22 cellular contexts compared by ENCODE assay signal in genomic region chr10:95850791-95851190, GRCh38. TPM values are rescaled to one million over a fixed set of nuclear protein-coding genes. Genes with fewer than 3 reads are reported as not detected.
DNase-seq lines count a peak whose midpoint lies in the region; ATAC-seq, FAIRE-seq and TF ChIP-seq lines count a peak whose summit lies in the region.
"Had no signal": no experiment of that assay in that cellular context is flagged by ENCODE, and none has a peak within 500 bp of the region (broad histone marks: within the 10 kb centered on the region; RNA-seq: fewer than 3 reads in every experiment).

No MANE protein-coding gene starts in this region.

- FAIRE-seq in HTR-8/SVneo (lab: Jason Lieb, UNC): no peak
- FAIRE-seq: D721Med had no signal

- TF ChIP-seq POLR2A in breast epithelium (IDR thresholded peaks at IDR 0.05): no peak

- no TSS peak for BruUV-seq in mammary epithelial cell (replicated peaks; lab: Mats Ljungman, UMichigan)

- no peaks in the 10 kb centered on the region for H3K36me3 ChIP-seq in breast epithelium
- no peaks in the 10 kb centered on the region for H3K36me3 ChIP-seq in mammary epithelial cell (ENCODE audit: insufficient read depth, low read length)
- peaks cover 51% of the 10 kb centered on the region for H3K36me3 ChIP-seq in neutrophil

- no peaks in the 10 kb centered on the region for H4K20me1 ChIP-seq in mammary epithelial cell (ENCODE audit: insufficient read depth, low read length)

- H2AFZ ChIP-seq in mammary epithelial cell (ENCODE audit: low read depth, low read length): no peak overlapping the region

- H3K9ac ChIP-seq in mammary epithelial cell (ENCODE audit: insufficient read depth, low read length): no peak overlapping the region

- H3K4me3 ChIP-seq in breast epithelium: no peak overlapping the region
- no peak overlapping the region for H3K4me3 ChIP-seq in mammary epithelial cell (replicated peaks in 1 of 3; ENCODE audit: insufficient read depth in 1 of 3, low read depth in 2 of 3, low read length in 3 of 3)
- no peak overlapping the region for H3K4me3 ChIP-seq in neutrophil (ENCODE audit: low read depth in 1 of 2, low read length in 1 of 2)
- H3K4me3 ChIP-seq: Peyer's patch had no signal

- intact Hi-C loops in breast epithelium (cut with DNase I; ENCODE audit: low total_unique reads): no loop called here
- intact Hi-C loops in mammary epithelial cell (cut with micrococcal nuclease): no loop called here

- no peaks in the 10 kb centered on the region for H3K79me2 ChIP-seq in mammary epithelial cell (ENCODE audit: insufficient read depth, low read length)

- H3K9me3 ChIP-seq in breast epithelium: no peaks in the 10 kb centered on the region
- no peaks in the 10 kb centered on the region for H3K9me3 ChIP-seq in mammary epithelial cell (replicated peaks; ENCODE audit: insufficient read depth, low read length)
- no peaks in the 10 kb centered on the region for H3K9me3 ChIP-seq in neutrophil
- H3K9me3 ChIP-seq: Peyer's patch had no signal

- DNase-seq in breast epithelium (ENCODE audit: low spot score in 2 of 2) (no peak), mammary epithelial cell (no peak), fibroblast of gingiva (ENCODE audit: low read depth) (peak; percentile 92), activated gamma-delta T cell treated with Interleukin-2 at 50 U/mL for 16 hours (no peak), HTR-8/SVneo (ENCODE audit: insufficient read length, low spot score) (no peak), SKM-1 treated with dmso at 0.1 percent for 144 hours (lab: John Stamatoyannopoulos, UW; ENCODE audit: unreplicated experiment) (no peak)
- DNase-seq: ACHN, DMS53, GDM1, H7, HFFc6, NCI-H1105, NCI-H146, NCI-H2081 treated with DMSO at 0.1 percent for 48 hours, NCI-H2171 treated with DMSO at 0.1 percent for 48 hours, NCI-H524 treated with DMSO at 0.1 percent for 48 hours, Peyer's patch had no signal

- H3K27ac ChIP-seq in breast epithelium (peak overlapping the region; percentile 70 to 83), mammary epithelial cell (ENCODE audit: insufficient read depth, low read depth, low read length) (no peak overlapping the region), neutrophil (peak overlapping the region; percentile 44)
- H3K27ac ChIP-seq: 22Rv1, Peyer's patch had no signal

- ATAC-seq in HG03442 (IDR thresholded peaks at IDR 0.05; ENCODE audit: unreplicated experiment): no peak
- ATAC-seq: SK-N-SH treated with all-trans-retinoic acid at 6 μM for 48 hours had no signal

- no peak overlapping the region for H3K4me2 ChIP-seq in mammary epithelial cell (ENCODE audit: insufficient read depth, low read depth, low read length)

- H3K4me1 ChIP-seq in breast epithelium: no peaks in the 10 kb centered on the region
- H3K4me1 ChIP-seq in mammary epithelial cell (ENCODE audit: insufficient read depth, low read length): no peaks in the 10 kb centered on the region
- H3K4me1 ChIP-seq in neutrophil (ENCODE audit: control insufficient read depth in 1 of 2, insufficient read depth in 1 of 2, low read depth in 1 of 2, low read length in 1 of 2): no peaks in the 10 kb centered on the region
- H3K4me1 ChIP-seq: Peyer's patch had no signal

- CTCF ChIA-PET in mammary epithelial cell (lab: Charles Lee; ENCODE audit: low non-redundant PET): no interaction called here

- dilution Hi-C loops in mammary epithelial cell (cut with HindIII; ENCODE audit: low sequenced_read_pairs): no loop called here

- in situ Hi-C loops in mammary epithelial cell (cut with MboI; ENCODE audit: low sequenced_read_pairs in 2 of 2): no loop called here

- TF ChIP-seq CTCF in breast epithelium (IDR thresholded peaks at IDR 0.05) (no peak), mammary epithelial cell (conservative IDR thresholded peaks at IDR 0.05 in 1 of 2, IDR thresholded peaks at IDR 0.05 in 1 of 2; ENCODE audit: extremely low read depth in 1 of 2, insufficient read depth in 1 of 2, low read depth in 1 of 2, low read length in 2 of 2) (no peak), neutrophil (IDR thresholded peaks at IDR 0.05) (no peak)

- H3K27me3 ChIP-seq in breast epithelium (no peaks in the 10 kb centered on the region), mammary epithelial cell (ENCODE audit: insufficient read depth, low read length) (no peaks in the 10 kb centered on the region), neutrophil (no peaks in the 10 kb centered on the region)
- H3K27me3 ChIP-seq: Peyer's patch had no signal

RNA-seq across cellular contexts. Expression of gene CC2D2B, which starts 57.0 kb away (rescaled TPM):
- total RNA-seq in breast epithelium (1 to 10 TPM in 2 of 3 donors, under 1 TPM in 1; 0.96 to 2.9 (median 2.0) TPM), mammary epithelial cell (under 1 TPM in 1 of 2 donors, not detected in 1; 0.33 TPM)
- polyA plus RNA-seq in mammary epithelial cell: 0.08 TPM
- not detected for polyA minus RNA-seq in mammary epithelial cell
- total RNA-seq: HFFc6 had no signal
